8 cellular contexts compared by ENCODE assay signal in genomic region chr3:133574260-133574881, GRCh38. TPM values are rescaled to one million over a fixed set of nuclear protein-coding genes. Genes with fewer than 3 reads are reported as not detected.
DNase-seq lines count a peak whose midpoint lies in the region; ATAC-seq and TF ChIP-seq lines count a peak whose summit lies in the region.

No MANE protein-coding gene starts in this region.

- H3K4me1 Mint-ChIP-seq in IgD-negative memory B cell (peaks cover 52 to 63% (median 53%) of the 10 kb centered on the region in 3 donors), nephron (peaks cover 60% of the 10 kb centered on the region)

- peak; percentile 6; the same call in 1 of the 2 replicates for TF ChIP-seq CTCF in C4-2B (conservative IDR thresholded peaks at IDR 0.05)
- no peak for TF ChIP-seq CTCF in nephron (IDR thresholded peaks at IDR 0.05; ENCODE audit: unreplicated experiment in 3 of 3)

- peaks cover 10 to 66% (median 50%) of the 10 kb centered on the region in 5 donors for H3K4me1 ChIP-seq in subcutaneous abdominal adipose tissue (ENCODE audit: control insufficient read depth in 5 of 5, insufficient read depth in 5 of 5, low read length in 5 of 5)

- peak overlapping the region; percentile 56 to 99 (median 93) for H3K9ac ChIP-seq in subcutaneous abdominal adipose tissue (ENCODE audit: low read length in 5 of 5)

- no peaks in the 10 kb centered on the region for H3K27me3 Mint-ChIP-seq in IgD-negative memory B cell
- H3K27me3 Mint-ChIP-seq in nephron (ENCODE audit: low read depth), result no peaks in the 10 kb centered on the region

- DNase-seq in activated T-cell treated with anti-CD3 and anti-CD28 coated beads for 1 hour (ENCODE audit: low read depth) (peak; percentile 46), fibroblast of gingiva (ENCODE audit: low read depth) (peak; percentile 53), KG1 (lab: John Stamatoyannopoulos, UW) (no peak)

- H3K4me3 Mint-ChIP-seq in IgD-negative memory B cell, result peak overlapping the region; percentile 85 to 98 (median 97)
- peak overlapping the region; percentile 87 to 96 (median 95) for H3K4me3 Mint-ChIP-seq in nephron

- peak overlapping the region; percentile 93 for H3K27ac ChIP-seq in C4-2B
- H3K27ac ChIP-seq in subcutaneous abdominal adipose tissue (ENCODE audit: low read depth, low read length), result peak overlapping the region; percentile 95

- ATAC-seq in GM21447 (IDR thresholded peaks at IDR 0.05; ENCODE audit: unreplicated experiment), result peak; percentile 27

- H3K36me3 Mint-ChIP-seq in IgD-negative memory B cell (peaks cover 2% of the 10 kb centered on the region), nephron (ENCODE audit: low read depth) (peaks cover 35% of the 10 kb centered on the region)

- peak overlapping the region; percentile 82 to 92 (median 87) for H3K4me3 ChIP-seq in subcutaneous abdominal adipose tissue (ENCODE audit: low read depth in 1 of 5, low read length in 5 of 5)

- H3K9me3 Mint-ChIP-seq in IgD-negative memory B cell (no peaks in the 10 kb centered on the region), nephron (no peaks in the 10 kb centered on the region)

- no peaks in the 10 kb centered on the region for H3K27me3 ChIP-seq in subcutaneous abdominal adipose tissue (ENCODE audit: control insufficient read depth in 5 of 5, insufficient read depth in 4 of 5, low read length in 5 of 5)

- H3K27ac Mint-ChIP-seq in IgD-negative memory B cell (peak overlapping the region; percentile 80 to 96 (median 92)), nephron (peak overlapping the region; percentile 92 to 99 (median 95))

- no peaks in the 10 kb centered on the region for H3K9me3 ChIP-seq in subcutaneous abdominal adipose tissue (ENCODE audit: control insufficient read depth in 5 of 5, low read length in 5 of 5)

- H3K36me3 ChIP-seq in subcutaneous abdominal adipose tissue (ENCODE audit: control insufficient read depth in 5 of 5, insufficient read depth in 5 of 5, low read length in 5 of 5), result peaks cover 19 to 31% (median 24%) of the 10 kb centered on the region in 5 donors

RNA-seq across cellular contexts. Expression of gene CDV3, which starts 0.9 kb away (rescaled TPM):
- 39.7 TPM for polyA plus RNA-seq in IgD-negative memory B cell
